ENCODE assay signal across 9 cellular contexts in the genomic region with DNA sequence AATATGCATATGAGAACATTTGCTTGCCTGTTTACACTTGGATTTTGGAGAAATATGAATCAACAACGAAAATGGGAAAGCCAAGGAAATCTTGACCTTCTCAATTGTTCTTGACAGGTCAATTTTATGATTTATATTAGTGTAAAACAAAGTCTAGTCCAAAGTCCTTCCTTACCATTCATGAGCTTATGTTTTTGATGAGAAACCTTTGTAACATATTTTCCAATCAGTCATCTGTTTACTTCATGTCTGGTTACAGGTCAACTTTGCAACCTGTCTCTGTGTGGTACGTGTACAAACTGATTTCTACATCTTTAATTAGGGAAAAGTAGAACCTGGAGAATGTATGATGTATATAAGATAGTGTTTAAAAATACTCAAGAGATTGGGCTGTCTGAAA.
"Had no signal": no experiment of that assay in that cellular context is flagged by ENCODE, and none has a peak within 500 bp of the region (broad histone marks: within the 10 kb centered on the region; RNA-seq: fewer than 3 reads in every experiment).

No MANE protein-coding gene starts in this region.

- FAIRE-seq: HepG2 had no signal

- ATAC-seq: HCT116, HepG2 had no signal

- H3K4me3 ChIP-seq: GM23248, HAP-1 had no signal

- H3K4me1 ChIP-seq: HAP-1 had no signal

- DNase-seq: GM23248, GOT3, H7, HFFc6, KBM-7 had no signal

- H3K36me3 ChIP-seq: HAP-1 had no signal

- H3K27ac ChIP-seq: GM23248, HL-60 had no signal

- H3K9me3 ChIP-seq: HAP-1 had no signal
